ENCODE assay signal across 8 cellular contexts in genomic region chr3:84573962-84574361, GRCh38.
"Had no signal": no experiment of that assay in that cellular context is flagged by ENCODE, and none has a peak within 500 bp of the region (broad histone marks: within the 10 kb centered on the region; RNA-seq: fewer than 3 reads in every experiment).

No MANE protein-coding gene starts in this region.

- FAIRE-seq: G401.6, GM12878, GM12891, GM12892, GM18507, GM19239 had no signal

- DNase-seq: GDM1, GF-D8 had no signal

- ATAC-seq: GM12878 had no signal

- H3K4me3 ChIP-seq: GM12878 had no signal
